Comparison of ENCODE assay signal across 1 cellular context in the genomic region with DNA sequence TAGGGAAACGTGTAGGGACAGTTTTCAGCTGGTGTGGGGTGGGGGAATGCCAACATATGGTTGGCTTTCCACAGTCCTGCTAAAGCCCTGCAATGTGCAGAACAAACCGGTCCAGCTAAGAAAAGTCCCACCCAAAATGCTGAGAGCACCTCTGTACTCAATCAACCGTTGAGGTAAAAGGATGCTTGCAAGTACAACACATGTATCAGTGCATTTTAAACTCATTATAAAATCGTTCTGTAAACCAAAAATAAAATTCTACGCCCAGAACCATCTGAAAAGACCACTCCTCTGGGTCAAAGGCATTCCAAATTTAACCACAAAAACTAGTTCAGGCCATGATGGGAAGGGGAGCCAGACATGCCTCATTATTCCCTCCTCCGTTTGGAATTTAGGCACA.
TF ChIP-seq lines count a peak whose summit lies in the region.

No MANE protein-coding gene starts in this region.

TF ChIP-seq in SK-N-SH treated with all-trans-retinoic acid at 6 μM for 48 hours, 23 proteins besides CTCF, POLR2A, EP300 and RAD21 (continued from another document):
- TF ChIP-seq, protein P1, sequence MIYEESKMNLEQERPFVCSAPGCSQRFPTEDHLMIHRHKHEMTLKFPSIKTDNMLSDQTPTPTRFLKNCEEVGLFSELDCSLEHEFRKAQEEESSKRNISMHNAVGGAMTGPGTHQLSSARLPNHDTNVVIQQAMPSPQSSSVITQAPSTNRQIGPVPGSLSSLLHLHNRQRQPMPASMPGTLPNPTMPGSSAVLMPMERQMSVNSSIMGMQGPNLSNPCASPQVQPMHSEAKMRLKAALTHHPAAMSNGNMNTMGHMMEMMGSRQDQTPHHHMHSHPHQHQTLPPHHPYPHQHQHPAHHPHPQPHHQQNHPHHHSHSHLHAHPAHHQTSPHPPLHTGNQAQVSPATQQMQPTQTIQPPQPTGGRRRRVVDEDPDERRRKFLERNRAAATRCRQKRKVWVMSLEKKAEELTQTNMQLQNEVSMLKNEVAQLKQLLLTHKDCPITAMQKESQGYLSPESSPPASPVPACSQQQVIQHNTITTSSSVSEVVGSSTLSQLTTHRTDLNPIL (CRISPR knock-in tag; IDR thresholded peaks at IDR 0.05; ENCODE audit: low read depth): no peak
- no peak for TF ChIP-seq RARB (CRISPR knock-in tag; IDR thresholded peaks at IDR 0.05)
- TF ChIP-seq GLIS3 (CRISPR knock-in tag; IDR thresholded peaks at IDR 0.05): no peak
- TF ChIP-seq ISL1 (CRISPR knock-in tag; IDR thresholded peaks at IDR 0.05): no peak
- no peak for TF ChIP-seq ZC3H10 (CRISPR knock-in tag; IDR thresholded peaks at IDR 0.05)
- no peak for TF ChIP-seq ESRRG (CRISPR knock-in tag; IDR thresholded peaks at IDR 0.05)
- TF ChIP-seq PPARA (CRISPR knock-in tag; IDR thresholded peaks at IDR 0.05; ENCODE audit: borderline replicate concordance): no peak
- no peak for TF ChIP-seq ZNF70 (CRISPR knock-in tag; IDR thresholded peaks at IDR 0.05)
